Comparison of ENCODE assay signal across 10 cellular contexts in the genomic region with DNA sequence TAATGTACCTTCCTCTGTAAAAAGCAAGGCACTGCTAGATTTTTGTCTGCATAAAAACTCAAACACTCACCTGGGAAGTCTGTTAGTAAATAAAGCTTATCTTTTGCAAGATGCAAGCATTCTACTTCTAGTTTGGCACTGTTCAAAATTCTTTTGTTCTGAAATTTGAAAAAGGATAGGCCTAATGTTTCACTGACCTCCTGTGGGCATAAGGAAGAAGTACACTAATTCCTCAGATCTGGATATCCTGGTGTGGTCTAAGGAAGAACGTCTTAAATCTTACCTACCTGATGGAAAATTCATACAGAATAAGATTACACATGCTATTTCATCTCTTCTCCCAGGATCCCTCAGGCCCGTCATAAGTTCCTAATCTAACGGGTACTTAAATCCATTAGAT.
DNase-seq lines count a peak whose midpoint lies in the region; ATAC-seq and TF ChIP-seq lines count a peak whose summit lies in the region.
"Had no signal": no experiment of that assay in that cellular context is flagged by ENCODE, and none has a peak within 500 bp of the region (broad histone marks: within the 10 kb centered on the region; RNA-seq: fewer than 3 reads in every experiment).

No MANE protein-coding gene starts in this region.

- no peak overlapping the region for H2AFZ ChIP-seq in parathyroid adenoma

- no peaks in the 10 kb centered on the region for H3K9me3 Mint-ChIP-seq in endothelial cell (ENCODE audit: unreplicated experiment)

- no peak overlapping the region for H3K27ac ChIP-seq in parathyroid adenoma

- H3K9ac ChIP-seq in parathyroid adenoma: no peak overlapping the region

- no peak overlapping the region for H3K4me2 ChIP-seq in parathyroid adenoma (ENCODE audit: low read length)

- peaks cover 3% of the 10 kb centered on the region for H3K27me3 Mint-ChIP-seq in endothelial cell (ENCODE audit: unreplicated experiment)
- H3K27me3 Mint-ChIP-seq: activated B cell treated with CpG ODN at 0.5 μM for 24 hours had no signal

- no peak for ATAC-seq in GM18873 (IDR thresholded peaks at IDR 0.05; ENCODE audit: low FRiP score, unreplicated experiment)

- H3K27ac Mint-ChIP-seq in endothelial cell (ENCODE audit: unreplicated experiment): no peak overlapping the region
- H3K27ac Mint-ChIP-seq: activated B cell treated with CpG ODN at 0.5 μM for 24 hours, memory B cell had no signal

- no peaks in the 10 kb centered on the region for H3K4me1 ChIP-seq in parathyroid adenoma

- DNase-seq in DMS 273 (lab: John Stamatoyannopoulos, UW; ENCODE audit: unreplicated experiment) (peak; percentile 39), DMS 273 treated with DMSO at 0.1 percent for 48 hours (lab: John Stamatoyannopoulos, UW) (no peak), NCI-H774 (lab: John Stamatoyannopoulos, UW) (peak; percentile 30), endothelial cell (ENCODE audit: low spot score) (no peak), retina (no peak), HuH-7 (ENCODE audit: low spot score) (no peak)
- DNase-seq: activated B cell treated with CpG ODN at 0.5 μM for 24 hours had no signal

- H3K36me3 ChIP-seq in parathyroid adenoma (ENCODE audit: control insufficient read depth, insufficient read depth, low read length): no peaks in the 10 kb centered on the region

- H3K9me3 ChIP-seq in parathyroid adenoma (ENCODE audit: control insufficient read depth, low read length): no peaks in the 10 kb centered on the region

- TF ChIP-seq CTCF in endothelial cell (IDR thresholded peaks at IDR 0.05; ENCODE audit: unreplicated experiment) (peak; percentile 52), parathyroid adenoma (IDR thresholded peaks at IDR 0.05) (peak; percentile 11)

- no peaks in the 10 kb centered on the region for H3K79me2 ChIP-seq in parathyroid adenoma

- H3K4me3 ChIP-seq in parathyroid adenoma (ENCODE audit: low read depth, low read length): no peak overlapping the region

- peaks cover 7% of the 10 kb centered on the region for H3K4me1 Mint-ChIP-seq in endothelial cell (ENCODE audit: unreplicated experiment)
- H3K4me1 Mint-ChIP-seq: activated B cell treated with CpG ODN at 0.5 μM for 24 hours, memory B cell had no signal

- no peaks in the 10 kb centered on the region for H3K36me3 Mint-ChIP-seq in endothelial cell (ENCODE audit: low read depth, unreplicated experiment)

- H3K27me3 ChIP-seq in parathyroid adenoma (ENCODE audit: control insufficient read depth, insufficient read depth, low read length): no peaks in the 10 kb centered on the region

- H3K4me3 Mint-ChIP-seq in endothelial cell (ENCODE audit: unreplicated experiment): no peak overlapping the region
- H3K4me3 Mint-ChIP-seq: activated B cell treated with CpG ODN at 0.5 μM for 24 hours, memory B cell had no signal

Comparison
In these comparisons a context has a peak if more than half of its experiments do, and no peak if none do; other contexts are left out.
1. DNase-seq: peak in DMS 273 (single experiment) and NCI-H774 (single experiment); none in DMS 273 treated with DMSO at 0.1 percent for 48 hours (single experiment), endothelial cell (single experiment), retina (single experiment) and HuH-7 (single experiment).